ENCODE assay signal across 8 cellular contexts in genomic region chr11:577611-577894, GRCh38. TPM values are rescaled to one million over a fixed set of nuclear protein-coding genes. Genes with fewer than 3 reads are reported as not detected.
DNase-seq lines count a peak whose midpoint lies in the region; ATAC-seq and TF ChIP-seq lines count a peak whose summit lies in the region.

No MANE protein-coding gene starts in this region.

- no peak overlapping the region for H2BK120ac ChIP-seq in mesenchymal stem cell (ENCODE audit: low read depth, low read length)

- H2AK5ac ChIP-seq in mesenchymal stem cell (ENCODE audit: low read length, severe bottlenecking) = no peak overlapping the region

- H3K9ac ChIP-seq in mesenchymal stem cell (ENCODE audit: low read length) = peak overlapping the region; percentile 98

- intact Hi-C loops in heart left ventricle (cut with DNase I) = loop anchor here in 2 of 10 donors (5.0 kb wide), 2 partner anchors 35 to 40 kb away; partner anchors contain the start of gene IRF7 (in 1 of the 2)
- intact Hi-C loops in Right ventricle myocardium superior (cut with DNase I) = no loop called here
- intact Hi-C loops in body of pancreas (cut with DNase I) = no loop called here
- intact Hi-C loops in upper lobe of right lung (cut with DNase I) = no loop called here

- no peaks in the 10 kb centered on the region for H3K9me3 ChIP-seq in heart left ventricle
- H3K9me3 ChIP-seq in body of pancreas = no peaks in the 10 kb centered on the region
- no peaks in the 10 kb centered on the region for H3K9me3 ChIP-seq in mesenchymal stem cell (ENCODE audit: control insufficient read depth, low read length)
- no peaks in the 10 kb centered on the region for H3K9me3 ChIP-seq in upper lobe of right lung

- peaks cover 20 to 65% (median 51%) of the 10 kb centered on the region in 12 donors for H3K4me1 ChIP-seq in heart left ventricle
- peaks cover 61% of the 10 kb centered on the region for H3K4me1 ChIP-seq in body of pancreas
- H3K4me1 ChIP-seq in mesenchymal stem cell (ENCODE audit: control insufficient read depth, insufficient read depth, low read depth, low read length) = peaks cover 45% of the 10 kb centered on the region
- peaks cover 32% of the 10 kb centered on the region for H3K4me1 ChIP-seq in upper lobe of right lung

- no peak for TF ChIP-seq CTCF in heart left ventricle (IDR thresholded peaks at IDR 0.05)
- TF ChIP-seq CTCF in body of pancreas (IDR thresholded peaks at IDR 0.05) = no peak
- TF ChIP-seq CTCF in upper lobe of right lung (IDR thresholded peaks at IDR 0.05) = no peak

- no peak overlapping the region for H2BK5ac ChIP-seq in mesenchymal stem cell (ENCODE audit: low read depth, low read length, poor library complexity, severe bottlenecking)

- peak overlapping the region in 1 of 2 experiments; percentile 2 for H3K23ac ChIP-seq in mesenchymal stem cell (ENCODE audit: low read length in 2 of 2)

- H3K4me2 ChIP-seq in mesenchymal stem cell (ENCODE audit: low read length, poor library complexity, severe bottlenecking) = peak overlapping the region; percentile 66

- peaks cover 0 to 6% (median 0%) of the 10 kb centered on the region in 9 donors for H3K27me3 ChIP-seq in heart left ventricle
- no peaks in the 10 kb centered on the region for H3K27me3 ChIP-seq in body of pancreas
- H3K27me3 ChIP-seq in mesenchymal stem cell (ENCODE audit: control insufficient read depth in 1 of 2, insufficient read depth in 1 of 2, low read length in 2 of 2) = peaks cover 4 to 7% of the 10 kb centered on the region in 2 experiments
- H3K27me3 ChIP-seq in upper lobe of right lung = no peaks in the 10 kb centered on the region

- DNase-seq in heart left ventricle = no peak
- no peak for DNase-seq in Right ventricle myocardium superior
- DNase-seq in body of pancreas = no peak
- DNase-seq in mesenchymal stem cell = no peak
- DNase-seq in upper lobe of right lung = no peak
- DNase-seq in NCI-H2107 treated with DMSO at 0.1 percent for 48 hours (lab: John Stamatoyannopoulos, UW; ENCODE audit: unreplicated experiment) = no peak
- no peak for DNase-seq in stimulated activated CD4-positive, alpha-beta T cell treated with anti-CD3 and anti-CD28 coated beads, Interleukin-4, amount 100 ng/mL, for 4 hours

- no peak overlapping the region for H3K14ac ChIP-seq in mesenchymal stem cell (ENCODE audit: low read length in 2 of 2)

- H2BK15ac ChIP-seq in mesenchymal stem cell (ENCODE audit: low read depth, poor library complexity, severe bottlenecking) = no peak overlapping the region

- no peak overlapping the region for H4K91ac ChIP-seq in mesenchymal stem cell (ENCODE audit: low read length)

- peak overlapping the region in 3 of 12 donors; percentile 88 to 92 (median 89) for H3K27ac ChIP-seq in heart left ventricle
- peak overlapping the region in 3 of 4 donors; percentile 57 to 99 (median 97) for H3K27ac ChIP-seq in body of pancreas
- peak overlapping the region; percentile 88 for H3K27ac ChIP-seq in mesenchymal stem cell (ENCODE audit: low read length, poor library complexity, severe bottlenecking)
- H3K27ac ChIP-seq in upper lobe of right lung = no peak overlapping the region

- ATAC-seq in heart left ventricle (no peak), Right ventricle myocardium superior (ENCODE audit: poor library complexity) (no peak), body of pancreas (no peak), upper lobe of right lung (no peak), GM18868 (IDR thresholded peaks at IDR 0.05; ENCODE audit: unreplicated experiment) (no peak)

- peaks cover 0 to 13% (median 8%) of the 10 kb centered on the region in 9 donors for H3K36me3 ChIP-seq in heart left ventricle
- H3K36me3 ChIP-seq in body of pancreas (replicated peaks in 1 of 2; ENCODE audit: insufficient read depth in 1 of 2, low read depth in 2 of 2) = peaks cover 2 to 5% of the 10 kb centered on the region in 2 donors
- H3K36me3 ChIP-seq in mesenchymal stem cell (ENCODE audit: control insufficient read depth in 1 of 2, insufficient read depth in 2 of 2, low read depth in 1 of 2, low read length in 2 of 2) = peaks cover 9 to 25% of the 10 kb centered on the region in 2 experiments
- peaks cover 12% of the 10 kb centered on the region for H3K36me3 ChIP-seq in upper lobe of right lung

- peak overlapping the region; percentile 5 to 8 for H3K4ac ChIP-seq in mesenchymal stem cell (ENCODE audit: low read depth in 1 of 2, low read length in 2 of 2)

- H2BK12ac ChIP-seq in mesenchymal stem cell (ENCODE audit: low read length in 2 of 2) = no peak overlapping the region

- 53 to 65% (median 54%) methylated on average over 6 of the region's 6 CpGs for WGBS in heart left ventricle, 4 donors
- WGBS in body of pancreas, 2 donors = 25 to 30% methylated on average over 6 of the region's 6 CpGs
- 84% methylated on average over 5 of the region's 6 CpGs for WGBS in mesenchymal stem cell

- peak overlapping the region; percentile 60 to 99 (median 84) for H3K4me3 ChIP-seq in heart left ventricle
- peak overlapping the region in 1 of 2 donors; percentile 74 for H3K4me3 ChIP-seq in body of pancreas
- H3K4me3 ChIP-seq in mesenchymal stem cell (ENCODE audit: insufficient read depth in 1 of 2, low read depth in 1 of 2, low read length in 2 of 2) = peak overlapping the region; percentile 82 to 99
- H3K4me3 ChIP-seq in upper lobe of right lung = peak overlapping the region; percentile 89

- TF ChIP-seq POLR2A in heart left ventricle (IDR thresholded peaks at IDR 0.05) = no peak
- no peak for TF ChIP-seq POLR2A in body of pancreas (IDR thresholded peaks at IDR 0.05)

- peaks cover 3% of the 10 kb centered on the region for H3K79me1 ChIP-seq in mesenchymal stem cell (replicated peaks; ENCODE audit: low read length, poor library complexity, severe bottlenecking)

- no peak overlapping the region for H2AFZ ChIP-seq in mesenchymal stem cell (ENCODE audit: low read depth, low read length)

- no peak overlapping the region for H4K8ac ChIP-seq in mesenchymal stem cell (ENCODE audit: low read length)

- H3K18ac ChIP-seq in mesenchymal stem cell (ENCODE audit: low read depth in 1 of 2, low read length in 2 of 2) = no peak overlapping the region

RNA-seq across cellular contexts. Expression of gene PHRF1, which starts 1.3 kb away (rescaled TPM):
- total RNA-seq in heart left ventricle = 10 to 100 TPM; 11.6 to 21.3 (median 18.3) TPM
- 10 to 100 TPM; 16.1 to 18.1 TPM for polyA plus RNA-seq in heart left ventricle
- 16.5 TPM for total RNA-seq in Right ventricle myocardium superior
- total RNA-seq in body of pancreas = 10 to 100 TPM; 18.2 to 34.3 TPM
- polyA plus RNA-seq in mesenchymal stem cell (2013, experiment 1 of 2) = 13.2 TPM
- 11.9 TPM for polyA plus RNA-seq in mesenchymal stem cell (2013, experiment 2 of 2)
- 31.0 TPM for total RNA-seq in upper lobe of right lung

RNA-seq across cellular contexts. Expression of gene RASSF7, which starts 16.8 kb away (rescaled TPM):
- total RNA-seq in heart left ventricle (10 to 100 TPM in 1 of 9 donors, 1 to 10 TPM in 8; 1.1 to 15.5 (median 3.3) TPM), Right ventricle myocardium superior (4.4 TPM), body of pancreas (100 to 1,000 TPM in 1 of 2 donors, 10 to 100 TPM in 1; 49.5 to 134 TPM), upper lobe of right lung (76.7 TPM)
- 10 to 100 TPM in 1 of 2 donors, 1 to 10 TPM in 1; 5.7 to 12.5 TPM for polyA plus RNA-seq in heart left ventricle
- polyA plus RNA-seq in mesenchymal stem cell (2013, experiment 1 of 2) = 3.2 TPM
- polyA plus RNA-seq in mesenchymal stem cell (2013, experiment 2 of 2) = 2.3 TPM

RNA-seq across cellular contexts. Expression of gene LMNTD2, which starts 17.0 kb away (rescaled TPM):
- total RNA-seq in heart left ventricle = 1 to 10 TPM in 2 of 9 donors, under 1 TPM in 5, not detected in 2; 0.10 to 1.6 (median 0.36) TPM
- polyA plus RNA-seq in heart left ventricle = under 1 TPM; 0.32 to 0.53 TPM
- 0.22 TPM for total RNA-seq in Right ventricle myocardium superior
- total RNA-seq in body of pancreas = 10 to 100 TPM in 1 of 2 donors, 1 to 10 TPM in 1; 6.0 to 12.9 TPM
- polyA plus RNA-seq in mesenchymal stem cell (2013, experiment 1 of 2) = 0.46 TPM
- polyA plus RNA-seq in mesenchymal stem cell (2013, experiment 2 of 2) = 0.67 TPM
- 5.9 TPM for total RNA-seq in upper lobe of right lung

RNA-seq across cellular contexts. Expression of gene IRF7, which starts 38.2 kb away (rescaled TPM):
- total RNA-seq in heart left ventricle (10 to 100 TPM in 7 of 9 donors, 1 to 10 TPM in 2; 5.5 to 30.6 (median 14.9) TPM), Right ventricle myocardium superior (7.5 TPM), body of pancreas (10 to 100 TPM; 10.4 to 10.9 TPM), upper lobe of right lung (56.2 TPM)
- 10 to 100 TPM in 1 of 2 donors, 1 to 10 TPM in 1; 9.5 to 21.1 TPM for polyA plus RNA-seq in heart left ventricle
- polyA plus RNA-seq in mesenchymal stem cell (2013, experiment 1 of 2) = 6.8 TPM
- 7.3 TPM for polyA plus RNA-seq in mesenchymal stem cell (2013, experiment 2 of 2)

RNA-seq across cellular contexts. Expression of gene LRRC56, which starts 40.2 kb away (rescaled TPM):
- under 1 TPM in 7 of 9 donors, not detected in 2; 0.07 to 0.35 (median 0.20) TPM for total RNA-seq in heart left ventricle
- under 1 TPM; 0.19 to 0.30 TPM for polyA plus RNA-seq in heart left ventricle
- total RNA-seq in Right ventricle myocardium superior = 0.13 TPM
- 1 to 10 TPM; 1.6 to 2.3 TPM for total RNA-seq in body of pancreas
- 1.2 TPM for polyA plus RNA-seq in mesenchymal stem cell (2013, experiment 1 of 2)
- polyA plus RNA-seq in mesenchymal stem cell (2013, experiment 2 of 2) = 1.2 TPM
- 3.2 TPM for total RNA-seq in upper lobe of right lung
